In the genomic region with DNA sequence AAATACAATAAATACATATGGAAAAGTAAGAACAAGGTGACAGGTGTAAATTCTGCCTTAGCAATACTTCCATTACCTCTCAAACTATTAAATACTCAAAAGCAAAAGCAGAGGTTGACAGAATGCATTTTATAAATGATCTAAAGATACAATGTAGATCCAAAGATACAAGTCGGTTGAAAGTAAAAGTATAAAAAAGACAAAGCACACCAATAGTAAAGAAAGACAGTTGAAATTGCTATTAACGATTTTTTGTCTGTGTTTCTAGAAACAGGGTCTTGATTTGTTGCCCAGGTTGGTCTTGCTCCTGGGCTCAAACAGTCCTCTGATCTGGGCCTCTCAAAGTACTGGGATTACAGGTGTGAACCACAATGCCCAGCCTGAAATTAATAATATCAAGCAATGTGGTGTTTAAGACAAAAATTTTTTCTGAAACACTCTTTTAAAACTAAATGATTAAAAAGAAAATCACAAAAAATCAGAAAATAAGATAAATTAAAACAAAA, we compare ENCODE assay signal across 11 cellular contexts. TPM values are rescaled to one million over a fixed set of nuclear protein-coding genes. Genes with fewer than 3 reads are reported as not detected.
"Had no signal": no experiment of that assay in that cellular context is flagged by ENCODE, and none has a peak within 500 bp of the region (broad histone marks: within the 10 kb centered on the region; RNA-seq: fewer than 3 reads in every experiment).

No MANE protein-coding gene starts in this region.

- H3K4me2 ChIP-seq: KMS-11 had no signal

- H2AFZ ChIP-seq: GM23248 had no signal

- FAIRE-seq: H54 had no signal

- H3K4me3 ChIP-seq: GM23248 had no signal

- H3K27ac ChIP-seq: GM23248, HL-60, KMS-11 had no signal

- DNase-seq: GM23248, GOT3, HFFc6, IMR-90, KBM-7 had no signal

- H3K9ac ChIP-seq: GM23248, KMS-11 had no signal

- ATAC-seq: HCT116 had no signal

RNA-seq across cellular contexts. Expression of a gene that starts 23.9 kb away (rescaled TPM):
- total RNA-seq: HT1080 had no signal

RNA-seq across cellular contexts. Expression of a gene that starts 37.7 kb away (rescaled TPM):
- total RNA-seq: GM23248, H9, HFFc6, HT1080, IMR-90 had no signal
- polyA plus RNA-seq: GM23248, IMR-90 had no signal

RNA-seq across cellular contexts. Expression of a gene that starts 45.8 kb away (rescaled TPM):
- total RNA-seq: H9 had no signal
